ENCODE assay signal across 8 cellular contexts in the genomic region with DNA sequence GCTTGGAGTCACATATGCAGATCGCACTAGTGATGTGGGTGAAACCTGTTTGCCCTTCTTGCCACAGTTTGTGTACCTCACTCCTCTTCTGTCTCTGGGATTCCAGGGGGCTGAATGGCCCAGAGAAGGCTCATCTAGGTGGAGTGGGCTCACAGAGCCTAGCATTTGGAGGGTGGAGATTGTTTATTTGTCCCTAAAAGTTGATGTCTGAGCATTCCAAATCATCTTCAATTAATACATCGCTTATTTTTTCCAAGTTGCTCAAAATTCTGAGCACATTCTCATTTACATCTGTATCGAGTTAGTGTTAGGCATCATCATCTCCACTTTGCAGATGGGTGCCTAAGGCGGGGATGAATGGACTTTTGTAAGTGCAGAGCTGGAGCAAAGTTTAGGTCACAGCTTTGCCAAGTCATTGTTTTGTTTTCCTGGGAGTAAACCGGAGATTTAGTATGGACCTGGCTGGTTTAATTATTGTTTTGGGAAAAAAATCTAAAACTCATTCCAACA. TPM values are rescaled to one million over a fixed set of nuclear protein-coding genes. Genes with fewer than 3 reads are reported as not detected.
DNase-seq lines count a peak whose midpoint lies in the region; ATAC-seq and TF ChIP-seq lines count a peak whose summit lies in the region.

No MANE protein-coding gene starts in this region.

- H3K4me3 Mint-ChIP-seq in activated T-cell treated with anti-CD3 and anti-CD28 coated beads, Interleukin-2, amount 50 U/mL, for 72 hours = peak overlapping the region; percentile 78 to 92
- peak overlapping the region; percentile 99 for H3K4me3 Mint-ChIP-seq in type B pancreatic cell

- no peaks in the 10 kb centered on the region for H3K27me3 Mint-ChIP-seq in activated T-cell treated with anti-CD3 and anti-CD28 coated beads, Interleukin-2, amount 50 U/mL, for 72 hours (ENCODE audit: low read depth)
- no peaks in the 10 kb centered on the region for H3K27me3 Mint-ChIP-seq in type B pancreatic cell

- DNase-seq in activated T-cell treated with anti-CD3 and anti-CD28 coated beads, Interleukin-2, amount 50 U/mL, for 72 hours = no peak
- DNase-seq in activated T-cell treated with anti-CD3 and anti-CD28 coated beads for 4 hours (no peak), brain microvascular endothelial cell (no peak), right lobe of liver (no peak), type B pancreatic cell (ENCODE audit: extremely low spot score, unreplicated experiment) (no peak)

- no peaks in the 10 kb centered on the region for H3K9me3 Mint-ChIP-seq in activated T-cell treated with anti-CD3 and anti-CD28 coated beads, Interleukin-2, amount 50 U/mL, for 72 hours
- H3K9me3 Mint-ChIP-seq in type B pancreatic cell = no peaks in the 10 kb centered on the region

- WGBS in right lobe of liver (ENCODE audit: insufficient coverage, low coverage, low lambda C conversion rate, missing lambda C conversion rate) = 32% methylated on average over 5 of the region's 5 CpGs

- H3K4me1 Mint-ChIP-seq in activated T-cell treated with anti-CD3 and anti-CD28 coated beads, Interleukin-2, amount 50 U/mL, for 72 hours (ENCODE audit: low read depth) = peaks cover 30% of the 10 kb centered on the region
- peaks cover 54% of the 10 kb centered on the region for H3K4me1 Mint-ChIP-seq in type B pancreatic cell (ENCODE audit: unreplicated experiment)

- no peak for TF ChIP-seq CTCF in brain microvascular endothelial cell (IDR thresholded peaks at IDR 0.05; ENCODE audit: low read depth, low read length, missing control alignments)
- no peak for TF ChIP-seq CTCF in right lobe of liver (IDR thresholded peaks at IDR 0.05)
- TF ChIP-seq CTCF in type B pancreatic cell (conservative IDR thresholded peaks at IDR 0.05) = no peak

- in situ Hi-C loops in brain microvascular endothelial cell (cut with HindIII; ENCODE audit: low pct_ligation_motif_present, low sequenced_read_pairs) = no loop called here

- intact Hi-C loops in right lobe of liver (cut with DNase I) = no loop called here

- H3K36me3 Mint-ChIP-seq in activated T-cell treated with anti-CD3 and anti-CD28 coated beads, Interleukin-2, amount 50 U/mL, for 72 hours (ENCODE audit: insufficient read depth in 2 of 2) = peaks cover 1 to 2% of the 10 kb centered on the region in 2 donors
- no peaks in the 10 kb centered on the region for H3K36me3 Mint-ChIP-seq in type B pancreatic cell

- TF ChIP-seq POLR2A in right lobe of liver (IDR thresholded peaks at IDR 0.05) = no peak

- H3K27me3 ChIP-seq in brain microvascular endothelial cell (replicated peaks) (no peaks in the 10 kb centered on the region), right lobe of liver (no peaks in the 10 kb centered on the region)

- peaks cover 0 to 32% (median 14%) of the 10 kb centered on the region in 4 donors for H3K4me1 ChIP-seq in right lobe of liver

- H3K36me3 ChIP-seq in brain microvascular endothelial cell (replicated peaks) = no peaks in the 10 kb centered on the region
- H3K36me3 ChIP-seq in right lobe of liver = no peaks in the 10 kb centered on the region

- no peaks in the 10 kb centered on the region for H3K9me3 ChIP-seq in right lobe of liver

- peak overlapping the region; percentile 44 for H3K27ac Mint-ChIP-seq in activated T-cell treated with anti-CD3 and anti-CD28 coated beads, Interleukin-2, amount 50 U/mL, for 72 hours
- peak overlapping the region; percentile 80 for H3K27ac Mint-ChIP-seq in type B pancreatic cell

- no peak for ATAC-seq in activated T-cell treated with anti-CD3 and anti-CD28 coated beads, Interleukin-2, amount 50 U/mL, for 72 hours (replicated peaks in 1 of 2)
- peak in 3 of 4 donors; percentile 9 to 31 (median 22) for ATAC-seq in right lobe of liver
- no peak for ATAC-seq in GM21381 (IDR thresholded peaks at IDR 0.05; ENCODE audit: unreplicated experiment)
- ATAC-seq in HG03442 (IDR thresholded peaks at IDR 0.05; ENCODE audit: unreplicated experiment) = no peak
- no peak for ATAC-seq in HG03097 (IDR thresholded peaks at IDR 0.05; ENCODE audit: low FRiP score, unreplicated experiment)

- H3K4me3 ChIP-seq in brain microvascular endothelial cell (ENCODE audit: low read depth, low read length) (peak overlapping the region; percentile 71), right lobe of liver (no peak overlapping the region)

- H3K27ac ChIP-seq in brain microvascular endothelial cell = peak overlapping the region; percentile 95
- H3K27ac ChIP-seq in right lobe of liver = no peak overlapping the region

RNA-seq across cellular contexts. Expression of a gene that starts 2.0 kb away (rescaled TPM):
- total RNA-seq in activated T-cell treated with anti-CD3 and anti-CD28 coated beads, Interleukin-2, amount 50 U/mL, for 72 hours = 10 to 100 TPM; 36.5 to 39.9 TPM
- total RNA-seq in right lobe of liver (10 to 100 TPM; 17.0 to 25.8 (median 18.8) TPM), type B pancreatic cell (ENCODE audit: low replicate concordance) (66.6 and 91.8 TPM in 2 replicates)

RNA-seq across cellular contexts. Expression of a gene that starts 59.6 kb away (rescaled TPM):
- not detected for total RNA-seq in activated T-cell treated with anti-CD3 and anti-CD28 coated beads, Interleukin-2, amount 50 U/mL, for 72 hours
- 1 to 10 TPM in 1 of 6 experiments, not detected in 5; 3.3 TPM for total RNA-seq in right lobe of liver
- not detected in 2 replicates for total RNA-seq in type B pancreatic cell (ENCODE audit: low replicate concordance)

Comparison
In these comparisons a context has a peak if more than half of its experiments do, and no peak if none do; other contexts are left out.
1. ATAC-seq: peak in right lobe of liver (3 of 4); none in activated T-cell treated with anti-CD3 and anti-CD28 coated beads, Interleukin-2, amount 50 U/mL, for 72 hours (0 of 2), GM21381 (single experiment), HG03442 (single experiment) and HG03097 (single experiment).